Comparison of ENCODE assay signal across 8 cellular contexts in genomic region chr16:4306439-4307214, GRCh38.
DNase-seq lines count a peak whose midpoint lies in the region; ATAC-seq, FAIRE-seq and TF ChIP-seq lines count a peak whose summit lies in the region.

No MANE protein-coding gene starts in this region.

- no peak for ATAC-seq in GM18505 (IDR thresholded peaks at IDR 0.05; ENCODE audit: unreplicated experiment)

- peak; percentile 16 for TF ChIP-seq POLR2A in GM18505 (IDR thresholded peaks at IDR 0.05; ENCODE audit: borderline replicate concordance, extremely low read depth, insufficient read depth, insufficient read length)

- H3K36me3 ChIP-seq in iPS-20b (ENCODE audit: insufficient read depth, low read depth, low read length), result peaks cover 13% of the 10 kb centered on the region; the same call in 1 of the 2 replicates

- H3K4me3 ChIP-seq in iPS-20b (ENCODE audit: low read length), result peak overlapping the region; percentile 92

- peak overlapping the region; percentile 87; the same call in 1 of the 2 replicates for H3K9ac ChIP-seq in iPS-20b (ENCODE audit: low read depth, low read length)

- peak; percentile 93 for DNase-seq in NCI-H524 treated with DMSO at 0.1 percent for 48 hours (lab: John Stamatoyannopoulos, UW)
- peak; percentile 29 for DNase-seq in activated naive CD4-positive, alpha-beta T cell treated with anti-CD3 and anti-CD28 coated beads, Interleukin-2, amount 50 U/mL, for 16 hours
- DNase-seq in stimulated activated naive CD4-positive, alpha-beta T cell treated with Interleukin-2 at 50 U/mL for 16 hours (lab: John Stamatoyannopoulos, UW), result peak; percentile 31
- no peak for DNase-seq in cerebellar nuclear complex (lab: John Stamatoyannopoulos, UW)
- DNase-seq in D721Med (ENCODE audit: insufficient read length, low spot score), result no peak
- no peak for DNase-seq in GF-D8 (lab: John Stamatoyannopoulos, UW)

- no peak for FAIRE-seq in D721Med (lab: Jason Lieb, UNC)

- no peaks in the 10 kb centered on the region for H3K9me3 ChIP-seq in iPS-20b (ENCODE audit: insufficient read depth, low read depth, low read length)

- H3K27ac ChIP-seq in iPS-20b (ENCODE audit: low read length), result peak overlapping the region; percentile 74

- H3K27me3 ChIP-seq in iPS-20b (ENCODE audit: insufficient read depth, low read length), result no peaks in the 10 kb centered on the region

- TF ChIP-seq CTCF in D721Med (IDR thresholded peaks at IDR 0.05; ENCODE audit: insufficient read depth, missing control alignments), result no peak

- peaks cover 21% of the 10 kb centered on the region for H3K4me1 ChIP-seq in iPS-20b (ENCODE audit: insufficient read depth, low read length)

Comparison
In these comparisons a context has a peak if more than half of its experiments do, and no peak if none do; other contexts are left out.
1. DNase-seq: peak in NCI-H524 treated with DMSO at 0.1 percent for 48 hours (single experiment), activated naive CD4-positive, alpha-beta T cell treated with anti-CD3 and anti-CD28 coated beads, Interleukin-2, amount 50 U/mL, for 16 hours (single experiment) and stimulated activated naive CD4-positive, alpha-beta T cell treated with Interleukin-2 at 50 U/mL for 16 hours (single experiment); none in cerebellar nuclear complex (0 of 2), D721Med (single experiment) and GF-D8 (single experiment).